22 cellular contexts compared by ENCODE assay signal in genomic region chr22:27633296-27633871, GRCh38.
DNase-seq lines count a peak whose midpoint lies in the region; ATAC-seq and TF ChIP-seq lines count a peak whose summit lies in the region.
"Had no signal": no experiment of that assay in that cellular context is flagged by ENCODE, and none has a peak within 500 bp of the region (broad histone marks: within the 10 kb centered on the region; RNA-seq: fewer than 3 reads in every experiment).

No MANE protein-coding gene starts in this region.

- H3K27ac Mint-ChIP-seq in WTC11 = 0 out of 2 replicates have a peak overlapping the region, but pooled peaks have one; percentile 13
- H3K27ac Mint-ChIP-seq in nephron = peak overlapping the region in 2 of 3 experiments; percentile 34 to 63
- H3K27ac Mint-ChIP-seq in progenitor cell of endocrine pancreas = peak overlapping the region; percentile 42
- H3K27ac Mint-ChIP-seq: B cell; CD8-positive, alpha-beta T cell; GM23338 had no signal

- H3K9me3 ChIP-seq in HEK293 (ENCODE audit: control insufficient read depth, insufficient read depth, low read depth, low read length) (no peaks in the 10 kb centered on the region), stomach (no peaks in the 10 kb centered on the region)
- H3K9me3 ChIP-seq: HAP-1, SK-N-SH had no signal

- POLR2A ChIA-PET in HEK293 (lab: Yijun Ruan, JAX) = no interaction called here
- POLR2A ChIA-PET in WTC11 (lab: Charles Lee) = interaction anchor here (0.6 kb wide), 1 partner anchor 177 kb away, joined by 3 read pairs; no protein-coding TSS in a partner anchor

- CTCF ChIA-PET in HEK293 (lab: Yijun Ruan, JAX) (no interaction called here), WTC11 (lab: Charles Lee) (no interaction called here)

- no peaks in the 10 kb centered on the region for H3K4me1 ChIP-seq in HEK293 (ENCODE audit: control insufficient read depth, insufficient read depth, low read length)
- H3K4me1 ChIP-seq in stomach = peaks cover 0 to 6% (median 0%) of the 10 kb centered on the region in 4 donors
- H3K4me1 ChIP-seq: HAP-1 had no signal

- H3K36me3 ChIP-seq in HEK293 (ENCODE audit: control insufficient read depth in 2 of 2, insufficient read depth in 1 of 2, low read length in 2 of 2) (no peaks in the 10 kb centered on the region), stomach (no peaks in the 10 kb centered on the region)
- H3K36me3 ChIP-seq: HAP-1 had no signal

- H3K4me1 Mint-ChIP-seq in WTC11 (peaks cover 34% of the 10 kb centered on the region), nephron (peaks cover 57% of the 10 kb centered on the region), progenitor cell of endocrine pancreas (ENCODE audit: low read depth) (peaks cover 31% of the 10 kb centered on the region)
- H3K4me1 Mint-ChIP-seq: B cell had no signal

- H3K4me3 Mint-ChIP-seq in WTC11 (no peak overlapping the region), nephron (no peak overlapping the region), progenitor cell of endocrine pancreas (ENCODE audit: low read depth) (no peak overlapping the region)
- H3K4me3 Mint-ChIP-seq: B cell; CD8-positive, alpha-beta T cell; GM23338 had no signal

- H3K36me3 Mint-ChIP-seq in WTC11 (no peaks in the 10 kb centered on the region; the same call in 1 of the 2 replicates), nephron (ENCODE audit: low read depth) (no peaks in the 10 kb centered on the region), progenitor cell of endocrine pancreas (ENCODE audit: insufficient read depth) (no peaks in the 10 kb centered on the region)
- H3K36me3 Mint-ChIP-seq: CD8-positive, alpha-beta T cell had no signal

- TF ChIP-seq EP300 in stomach (IDR thresholded peaks at IDR 0.05) = no peak

- intact Hi-C loops in stomach (cut with DNase I; ENCODE audit: low total_unique reads) = no loop called here

- no peak overlapping the region for H3K4me3 ChIP-seq in HEK293 (ENCODE audit: low read depth, low read length)
- no peak overlapping the region for H3K4me3 ChIP-seq in stomach
- H3K4me3 ChIP-seq: GM23338, HAP-1 had no signal

- TF ChIP-seq POLR2A in stomach (IDR thresholded peaks at IDR 0.05) = no peak

- DNase-seq in WTC11 (ENCODE audit: low spot score) = no peak
- DNase-seq in progenitor cell of endocrine pancreas (ENCODE audit: low spot score, unreplicated experiment) = no peak
- no peak for DNase-seq in NCI-H2107 treated with DMSO at 0.1 percent for 48 hours (lab: John Stamatoyannopoulos, UW; ENCODE audit: unreplicated experiment)
- DNase-seq in stomach = no peak
- DNase-seq: CD8-positive, alpha-beta T cell; DMS 273 treated with DMSO at 0.1 percent for 48 hours; DMS79; EL; GF-D8; NCI-H1048; NCI-H1694 treated with DMSO at 0.1 percent for 48 hours; NCI-H2081; NCI-H2171; NCI-H226 had no signal

- H3K27me3 ChIP-seq in stomach = peaks cover 0 to 10% (median 8%) of the 10 kb centered on the region in 3 donors

- H3K27ac ChIP-seq in HEK293 (ENCODE audit: extremely low read depth, low read depth, low read length) (no peak overlapping the region), stomach (no peak overlapping the region)
- H3K27ac ChIP-seq: C4-2B had no signal

- H3K9me3 Mint-ChIP-seq in WTC11 = peaks cover 3% of the 10 kb centered on the region
- H3K9me3 Mint-ChIP-seq in nephron = peaks cover 2% of the 10 kb centered on the region
- H3K9me3 Mint-ChIP-seq in progenitor cell of endocrine pancreas (ENCODE audit: low read depth) = peaks cover 5% of the 10 kb centered on the region
- H3K9me3 Mint-ChIP-seq: CD8-positive, alpha-beta T cell had no signal

- no peak for ATAC-seq in WTC11
- no peak for ATAC-seq in HG02763 (IDR thresholded peaks at IDR 0.05; ENCODE audit: unreplicated experiment)
- ATAC-seq: CD8-positive, alpha-beta T cell; GM23338 had no signal

- H3K27me3 Mint-ChIP-seq in WTC11 (ENCODE audit: low read depth) (no peaks in the 10 kb centered on the region; the same call in 1 of the 2 replicates), nephron (ENCODE audit: low read depth) (peaks cover 56% of the 10 kb centered on the region), progenitor cell of endocrine pancreas (peaks cover 22% of the 10 kb centered on the region)

- TF ChIP-seq CTCF in HEK293 (tag by site-specific recombination; IDR thresholded peaks at IDR 0.05) = no peak
- no peak for TF ChIP-seq CTCF in WTC11 (IDR thresholded peaks at IDR 0.05)
- no peak for TF ChIP-seq CTCF in nephron (IDR thresholded peaks at IDR 0.05; ENCODE audit: unreplicated experiment in 3 of 3)
- no peak for TF ChIP-seq CTCF in progenitor cell of endocrine pancreas (IDR thresholded peaks at IDR 0.05; ENCODE audit: unreplicated experiment)
- TF ChIP-seq CTCF in stomach (IDR thresholded peaks at IDR 0.05) = no peak

- WGBS in stomach, 5 donors = 52 to 72% (median 64%) methylated on average over 7 to 8 of the region's 8 CpGs

TF ChIP-seq in HEK293, 187 proteins besides CTCF, POLR2A, EP300 and RAD21:
- no peak for TF ChIP-seq SP7 (tag by site-specific recombination; IDR thresholded peaks at IDR 0.05)
- TF ChIP-seq ZNF777 (tag by site-specific recombination; IDR thresholded peaks at IDR 0.05; ENCODE audit: borderline replicate concordance) = no peak
- no peak for TF ChIP-seq ZNF148 (tag by site-specific recombination; IDR thresholded peaks at IDR 0.05; ENCODE audit: borderline replicate concordance)
- peak; percentile 80 for TF ChIP-seq ZNF449 (tag by site-specific recombination; IDR thresholded peaks at IDR 0.05)
- no peak for TF ChIP-seq ZNF239 (tag by site-specific recombination; IDR thresholded peaks at IDR 0.05)
- no peak for TF ChIP-seq ZNF585B (tag by site-specific recombination; IDR thresholded peaks at IDR 0.05)

TF ChIP-seq in WTC11, 78 proteins besides CTCF, POLR2A, EP300 and RAD21:
- TF ChIP-seq RELA (CRISPR knock-in tag; IDR thresholded peaks at IDR 0.05; ENCODE audit: borderline replicate concordance) (no peak), PRDM15 (CRISPR knock-in tag; IDR thresholded peaks at IDR 0.05) (peak; percentile 89)
